10 cellular contexts compared by ENCODE assay signal in the genomic region with DNA sequence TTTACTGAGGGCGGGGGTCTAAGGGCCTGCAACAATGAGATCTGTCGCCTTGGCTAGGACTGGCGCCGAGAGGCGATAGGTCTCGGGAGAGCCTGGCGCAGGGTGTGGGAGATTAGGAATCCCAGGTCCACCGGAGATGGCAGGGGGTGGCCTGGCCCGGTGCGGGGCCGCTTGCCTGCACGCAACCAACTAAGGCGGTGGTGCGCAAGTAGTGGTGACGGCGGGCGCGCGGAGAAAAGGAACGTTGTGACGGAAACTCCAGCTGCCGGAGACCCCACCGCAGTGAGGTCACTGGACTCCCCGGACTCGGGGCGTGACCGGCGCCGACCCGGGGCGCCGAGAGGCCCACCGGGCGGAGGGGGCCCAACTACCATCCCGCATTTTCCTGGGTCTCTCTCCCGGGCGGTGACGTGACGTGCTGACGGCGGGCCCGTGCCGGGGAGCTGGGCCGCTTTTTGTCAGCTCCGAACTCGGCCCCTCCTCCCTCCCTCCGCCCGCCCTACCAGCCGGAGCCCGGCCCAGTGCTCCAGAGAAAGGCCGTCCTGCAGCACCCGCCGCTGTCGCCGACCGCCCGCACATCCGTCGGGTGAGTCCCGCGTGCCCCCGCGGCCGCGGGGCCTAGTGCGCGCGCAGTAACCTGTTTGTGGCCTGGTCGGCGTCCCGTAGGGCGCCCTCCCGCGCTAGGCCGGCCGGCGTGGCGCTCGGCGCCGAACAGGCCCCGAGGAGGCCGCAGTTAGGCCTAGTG.
DNase-seq lines count a peak whose midpoint lies in the region; ATAC-seq, FAIRE-seq and TF ChIP-seq lines count a peak whose summit lies in the region.
"Had no signal": no experiment of that assay in that cellular context is flagged by ENCODE, and none has a peak within 500 bp of the region (broad histone marks: within the 10 kb centered on the region; RNA-seq: fewer than 3 reads in every experiment).

A gene (plus strand): TSS at position 521 of the 745 bp plus-strand sequence. CDS start 18,556 bp downstream, outside the sequence.

- TF ChIP-seq CTCF in GM10266 (IDR thresholded peaks at IDR 0.05; ENCODE audit: control insufficient read depth, insufficient read depth, low read depth, missing control alignments) = no peak
- TF ChIP-seq CTCF in foreskin fibroblast (IDR thresholded peaks at IDR 0.05; ENCODE audit: low read depth, low read length) = no peak

- H3K4me3 ChIP-seq in foreskin fibroblast (ENCODE audit: low read depth in 1 of 2, low read length in 2 of 2) = peak within 1 kb of the TSS; percentile 62 to 69

- FAIRE-seq in HTR-8/SVneo (lab: Jason Lieb, UNC) = no peak

- ATAC-seq in HG03442 (IDR thresholded peaks at IDR 0.05; ENCODE audit: unreplicated experiment) (peak; percentile 25), GM21723 (IDR thresholded peaks at IDR 0.05; ENCODE audit: unreplicated experiment) (no peak)

- DNase-seq in GM10266 (ENCODE audit: extremely low spot score) (peak; percentile 20), foreskin fibroblast (peak; percentile 48 to 73), HTR-8/SVneo (ENCODE audit: insufficient read length, low spot score) (no peak), epidermal melanocyte (ENCODE audit: insufficient read length, low spot score) (no peak)
- DNase-seq in activated CD4-positive, alpha-beta T cell treated with anti-CD3 and anti-CD28 coated beads for 1 hour = peak; percentile 47
- peak; percentile 43 to 45 for DNase-seq in stimulated activated CD4-positive, alpha-beta T cell treated with anti-CD3 and anti-CD28 coated beads, Interleukin-15, amount 100 ng/mL, for 1 hour (ENCODE audit: low read depth in 1 of 2, low spot score in 1 of 2)
- DNase-seq: IMR-90, left cardiac atrium had no signal

Comparison
In these comparisons a context has a peak if more than half of its experiments do, and no peak if none do; other contexts are left out.
1. DNase-seq: peak in GM10266 (single experiment), activated CD4-positive, alpha-beta T cell treated with anti-CD3 and anti-CD28 coated beads for 1 hour (single experiment), foreskin fibroblast (2 of 2) and stimulated activated CD4-positive, alpha-beta T cell treated with anti-CD3 and anti-CD28 coated beads, Interleukin-15, amount 100 ng/mL, for 1 hour (2 of 2); none in HTR-8/SVneo (single experiment) and epidermal melanocyte (single experiment).